In genomic region chr9:130579738-130580463, GRCh38 we compare ENCODE assay signal across 1 cellular context.
TF ChIP-seq lines count a peak whose summit lies in the region.

No MANE protein-coding gene starts in this region.

TF ChIP-seq in H1, 55 proteins besides CTCF, POLR2A, EP300 and RAD21 (continued from another document):
- TF ChIP-seq CEBPB (IDR thresholded peaks at IDR 0.05; ENCODE audit: low read depth, low read length) (no peak), POU5F1 (IDR thresholded peaks at IDR 0.05; ENCODE audit: low read depth, low read length) (no peak), KDM5A (IDR thresholded peaks at IDR 0.05; ENCODE audit: low read length) (no peak), BCL11A (IDR thresholded peaks at IDR 0.05; ENCODE audit: low read depth in 2 of 2, low read length in 2 of 2) (no peak), RFX5 (IDR thresholded peaks at IDR 0.05; ENCODE audit: borderline replicate concordance, low read depth, low read length) (no peak), SAP30 (IDR thresholded peaks at IDR 0.05; ENCODE audit: insufficient read depth, insufficient replicate concordance, low read length) (no peak), KDM4A (IDR thresholded peaks at IDR 0.05; ENCODE audit: low read depth, low read length, severe bottlenecking) (no peak), USF2 (IDR thresholded peaks at IDR 0.05; ENCODE audit: low read length) (no peak), BRCA1 (IDR thresholded peaks at IDR 0.05; ENCODE audit: low read depth, low read length) (no peak), SIRT6 (IDR thresholded peaks at IDR 0.05; ENCODE audit: low read length) (no peak)
